ENCODE assay signal across 1 cellular context in the genomic region with DNA sequence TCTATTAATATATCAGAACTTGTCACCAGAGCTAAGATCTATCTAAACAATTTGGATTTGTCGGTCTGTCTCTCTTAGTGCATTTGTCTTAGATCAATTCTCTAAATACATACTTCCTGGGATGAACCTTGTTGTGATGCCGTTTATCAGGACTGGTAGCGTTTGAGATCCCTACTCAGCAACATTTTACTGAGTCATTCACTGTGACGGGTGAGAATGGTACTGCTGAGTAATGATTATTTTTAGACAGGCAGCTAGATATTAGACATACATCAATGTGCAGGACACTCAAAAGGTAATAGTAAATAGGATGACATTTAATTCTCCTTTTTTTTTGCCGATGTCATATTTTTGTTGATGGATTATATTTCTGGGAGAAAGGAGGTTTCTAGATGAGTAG.
A peak's percentile ranks its signal among the peaks of the same experiment; 100 is the strongest.
TF ChIP-seq lines count a peak whose summit lies in the region.

No MANE protein-coding gene starts in this region.

TF ChIP-seq in K562, 482 proteins besides CTCF, POLR2A, EP300 and RAD21:
- peak; percentile 66 for TF ChIP-seq ZNF316 (IDR thresholded peaks at IDR 0.05)
- TF ChIP-seq MAFG (tag; conservative IDR thresholded peaks at IDR 0.05), result peak; percentile 49
- no peak for TF ChIP-seq ZBTB7A (IDR thresholded peaks at IDR 0.05; ENCODE audit: borderline replicate concordance, control insufficient read depth, low read depth, low read length)
- TF ChIP-seq ZNF436 (CRISPR knock-in tag; IDR thresholded peaks at IDR 0.05), result no peak
- TF ChIP-seq C11orf30 (IDR thresholded peaks at IDR 0.05; ENCODE audit: low read depth), result 0 out of 2 replicates have a peak, but pooled peaks have one; percentile 27
- no peak for TF ChIP-seq ZNF133 (CRISPR knock-in tag; IDR thresholded peaks at IDR 0.05)
- no peak for TF ChIP-seq SRSF3 (IDR thresholded peaks at IDR 0.05; ENCODE audit: insufficient read depth, low read length)
